Comparison of ENCODE assay signal across 12 cellular contexts in the genomic region with DNA sequence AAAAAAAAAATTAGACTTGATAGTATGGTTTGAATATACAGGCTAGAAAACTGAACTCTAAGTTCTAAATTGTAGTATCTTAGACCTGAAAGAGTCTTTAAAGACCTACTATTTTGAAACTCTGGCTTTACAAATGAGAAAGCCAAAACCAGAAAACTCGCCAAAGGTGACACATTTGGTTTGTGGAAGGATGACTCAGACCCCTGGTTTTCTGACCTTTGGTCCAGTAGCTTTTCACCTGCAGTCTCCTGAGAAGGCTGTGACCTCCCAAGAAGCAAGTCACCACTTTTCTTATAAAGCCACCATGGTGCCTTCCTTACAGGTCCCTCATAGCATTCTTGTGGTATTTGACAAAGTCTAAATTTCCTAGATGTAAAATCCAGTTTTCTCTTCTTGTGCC.
DNase-seq lines count a peak whose midpoint lies in the region; ATAC-seq and TF ChIP-seq lines count a peak whose summit lies in the region.
"Had no signal": no experiment of that assay in that cellular context is flagged by ENCODE, and none has a peak within 500 bp of the region (broad histone marks: within the 10 kb centered on the region; RNA-seq: fewer than 3 reads in every experiment).

No MANE protein-coding gene starts in this region.

- 79 to 90% methylated on average over 1 of the region's 1 CpG for WGBS in esophagus squamous epithelium, 2 donors

- peaks cover 24% of the 10 kb centered on the region for H3K4me1 Mint-ChIP-seq in activated naive CD8-positive, alpha-beta T cell treated with anti-CD3 and anti-CD28 coated beads, Interleukin-2, amount 50 U/mL, for 24 hours

- H3K4me3 ChIP-seq in GM12865 (ENCODE audit: low read depth, low read length) (no peak overlapping the region), esophagus squamous epithelium (no peak overlapping the region)
- H3K4me3 ChIP-seq: heart right ventricle had no signal

- peaks cover 0 to under 1% (median 0%) of the 10 kb centered on the region in 3 donors for H3K9me3 ChIP-seq in esophagus squamous epithelium

- TF ChIP-seq POLR2A in esophagus squamous epithelium (IDR thresholded peaks at IDR 0.05) = no peak

- H3K27me3 ChIP-seq in esophagus squamous epithelium = no peaks in the 10 kb centered on the region

- intact Hi-C loops in esophagus squamous epithelium (cut with DNase I) = no loop called here

- H3K4me3 Mint-ChIP-seq in activated naive CD8-positive, alpha-beta T cell treated with anti-CD3 and anti-CD28 coated beads, Interleukin-2, amount 50 U/mL, for 24 hours = no peak overlapping the region

- peak; percentile 64 for ATAC-seq in GM18907 (IDR thresholded peaks at IDR 0.05; ENCODE audit: unreplicated experiment)
- ATAC-seq in HG03196 (IDR thresholded peaks at IDR 0.05; ENCODE audit: unreplicated experiment) = peak; percentile 73
- ATAC-seq in activated naive CD8-positive, alpha-beta T cell treated with anti-CD3 and anti-CD28 coated beads, Interleukin-2, amount 50 U/mL, for 24 hours = peak; percentile 82
- no peak for ATAC-seq in GM19324 (IDR thresholded peaks at IDR 0.05; ENCODE audit: low FRiP score, unreplicated experiment)
- ATAC-seq in SK-N-SH treated with all-trans-retinoic acid at 6 μM for 48 hours = no peak
- ATAC-seq: heart right ventricle, left lobe of liver had no signal

- no peaks in the 10 kb centered on the region for H3K27me3 Mint-ChIP-seq in activated naive CD8-positive, alpha-beta T cell treated with anti-CD3 and anti-CD28 coated beads, Interleukin-2, amount 50 U/mL, for 24 hours

- DNase-seq in GM12865 (ENCODE audit: low read depth) (peak; percentile 47), esophagus squamous epithelium (lab: John Stamatoyannopoulos, UW) (no peak)
- DNase-seq in activated naive CD8-positive, alpha-beta T cell treated with anti-CD3 and anti-CD28 coated beads, Interleukin-2, amount 50 U/mL, for 24 hours = peak; percentile 12
- DNase-seq: CD4-positive, CD25-positive, alpha-beta regulatory T cell; heart right ventricle; NCI-H146; NCI-H524 had no signal

- peaks cover 0 to 14% (median 0%) of the 10 kb centered on the region in 3 donors for H3K4me1 ChIP-seq in esophagus squamous epithelium

- H3K27ac ChIP-seq in esophagus squamous epithelium = no peak overlapping the region
- H3K27ac ChIP-seq: heart right ventricle had no signal

- peaks cover 9% of the 10 kb centered on the region for H3K9me3 Mint-ChIP-seq in activated naive CD8-positive, alpha-beta T cell treated with anti-CD3 and anti-CD28 coated beads, Interleukin-2, amount 50 U/mL, for 24 hours

- TF ChIP-seq CTCF in GM12865 (IDR thresholded peaks at IDR 0.05; ENCODE audit: insufficient read depth, low read depth, low read length, missing control alignments) (no peak), esophagus squamous epithelium (IDR thresholded peaks at IDR 0.05) (no peak)

- H3K36me3 ChIP-seq in esophagus squamous epithelium = no peaks in the 10 kb centered on the region
- H3K36me3 ChIP-seq: heart right ventricle had no signal

- H3K36me3 Mint-ChIP-seq in activated naive CD8-positive, alpha-beta T cell treated with anti-CD3 and anti-CD28 coated beads, Interleukin-2, amount 50 U/mL, for 24 hours (ENCODE audit: low read depth) = peaks cover 3% of the 10 kb centered on the region

- no peak overlapping the region for H3K27ac Mint-ChIP-seq in activated naive CD8-positive, alpha-beta T cell treated with anti-CD3 and anti-CD28 coated beads, Interleukin-2, amount 50 U/mL, for 24 hours

TF ChIP-seq in SK-N-SH treated with all-trans-retinoic acid at 6 μM for 48 hours, 23 proteins besides CTCF, POLR2A, EP300 and RAD21:
- TF ChIP-seq, protein P1, sequence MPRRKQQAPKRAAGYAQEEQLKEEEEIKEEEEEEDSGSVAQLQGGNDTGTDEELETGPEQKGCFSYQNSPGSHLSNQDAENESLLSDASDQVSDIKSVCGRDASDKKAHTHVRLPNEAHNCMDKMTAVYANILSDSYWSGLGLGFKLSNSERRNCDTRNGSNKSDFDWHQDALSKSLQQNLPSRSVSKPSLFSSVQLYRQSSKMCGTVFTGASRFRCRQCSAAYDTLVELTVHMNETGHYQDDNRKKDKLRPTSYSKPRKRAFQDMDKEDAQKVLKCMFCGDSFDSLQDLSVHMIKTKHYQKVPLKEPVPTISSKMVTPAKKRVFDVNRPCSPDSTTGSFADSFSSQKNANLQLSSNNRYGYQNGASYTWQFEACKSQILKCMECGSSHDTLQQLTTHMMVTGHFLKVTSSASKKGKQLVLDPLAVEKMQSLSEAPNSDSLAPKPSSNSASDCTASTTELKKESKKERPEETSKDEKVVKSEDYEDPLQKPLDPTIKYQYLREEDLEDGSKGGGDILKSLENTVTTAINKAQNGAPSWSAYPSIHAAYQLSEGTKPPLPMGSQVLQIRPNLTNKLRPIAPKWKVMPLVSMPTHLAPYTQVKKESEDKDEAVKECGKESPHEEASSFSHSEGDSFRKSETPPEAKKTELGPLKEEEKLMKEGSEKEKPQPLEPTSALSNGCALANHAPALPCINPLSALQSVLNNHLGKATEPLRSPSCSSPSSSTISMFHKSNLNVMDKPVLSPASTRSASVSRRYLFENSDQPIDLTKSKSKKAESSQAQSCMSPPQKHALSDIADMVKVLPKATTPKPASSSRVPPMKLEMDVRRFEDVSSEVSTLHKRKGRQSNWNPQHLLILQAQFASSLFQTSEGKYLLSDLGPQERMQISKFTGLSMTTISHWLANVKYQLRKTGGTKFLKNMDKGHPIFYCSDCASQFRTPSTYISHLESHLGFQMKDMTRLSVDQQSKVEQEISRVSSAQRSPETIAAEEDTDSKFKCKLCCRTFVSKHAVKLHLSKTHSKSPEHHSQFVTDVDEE (CRISPR knock-in tag; IDR thresholded peaks at IDR 0.05) = no peak
- TF ChIP-seq BACH2 (CRISPR knock-in tag; IDR thresholded peaks at IDR 0.05; ENCODE audit: borderline replicate concordance) (no peak), ESRRG (CRISPR knock-in tag; IDR thresholded peaks at IDR 0.05) (no peak), ZFP30 (CRISPR knock-in tag; IDR thresholded peaks at IDR 0.05) (no peak), ZNF70 (CRISPR knock-in tag; IDR thresholded peaks at IDR 0.05) (no peak), ZFP3 (CRISPR knock-in tag; IDR thresholded peaks at IDR 0.05) (no peak), RARB (CRISPR knock-in tag; IDR thresholded peaks at IDR 0.05) (no peak), CSDC2 (CRISPR knock-in tag; IDR thresholded peaks at IDR 0.05) (no peak), OSR1 (CRISPR knock-in tag; IDR thresholded peaks at IDR 0.05) (no peak), PPARA (CRISPR knock-in tag; IDR thresholded peaks at IDR 0.05; ENCODE audit: borderline replicate concordance) (no peak)
- TF ChIP-seq, protein P2, sequence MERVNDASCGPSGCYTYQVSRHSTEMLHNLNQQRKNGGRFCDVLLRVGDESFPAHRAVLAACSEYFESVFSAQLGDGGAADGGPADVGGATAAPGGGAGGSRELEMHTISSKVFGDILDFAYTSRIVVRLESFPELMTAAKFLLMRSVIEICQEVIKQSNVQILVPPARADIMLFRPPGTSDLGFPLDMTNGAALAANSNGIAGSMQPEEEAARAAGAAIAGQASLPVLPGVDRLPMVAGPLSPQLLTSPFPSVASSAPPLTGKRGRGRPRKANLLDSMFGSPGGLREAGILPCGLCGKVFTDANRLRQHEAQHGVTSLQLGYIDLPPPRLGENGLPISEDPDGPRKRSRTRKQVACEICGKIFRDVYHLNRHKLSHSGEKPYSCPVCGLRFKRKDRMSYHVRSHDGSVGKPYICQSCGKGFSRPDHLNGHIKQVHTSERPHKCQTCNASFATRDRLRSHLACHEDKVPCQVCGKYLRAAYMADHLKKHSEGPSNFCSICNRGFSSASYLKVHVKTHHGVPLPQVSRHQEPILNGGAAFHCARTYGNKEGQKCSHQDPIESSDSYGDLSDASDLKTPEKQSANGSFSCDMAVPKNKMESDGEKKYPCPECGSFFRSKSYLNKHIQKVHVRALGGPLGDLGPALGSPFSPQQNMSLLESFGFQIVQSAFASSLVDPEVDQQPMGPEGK (CRISPR knock-in tag; IDR thresholded peaks at IDR 0.05; ENCODE audit: borderline replicate concordance) = no peak
- TF ChIP-seq, protein P3, sequence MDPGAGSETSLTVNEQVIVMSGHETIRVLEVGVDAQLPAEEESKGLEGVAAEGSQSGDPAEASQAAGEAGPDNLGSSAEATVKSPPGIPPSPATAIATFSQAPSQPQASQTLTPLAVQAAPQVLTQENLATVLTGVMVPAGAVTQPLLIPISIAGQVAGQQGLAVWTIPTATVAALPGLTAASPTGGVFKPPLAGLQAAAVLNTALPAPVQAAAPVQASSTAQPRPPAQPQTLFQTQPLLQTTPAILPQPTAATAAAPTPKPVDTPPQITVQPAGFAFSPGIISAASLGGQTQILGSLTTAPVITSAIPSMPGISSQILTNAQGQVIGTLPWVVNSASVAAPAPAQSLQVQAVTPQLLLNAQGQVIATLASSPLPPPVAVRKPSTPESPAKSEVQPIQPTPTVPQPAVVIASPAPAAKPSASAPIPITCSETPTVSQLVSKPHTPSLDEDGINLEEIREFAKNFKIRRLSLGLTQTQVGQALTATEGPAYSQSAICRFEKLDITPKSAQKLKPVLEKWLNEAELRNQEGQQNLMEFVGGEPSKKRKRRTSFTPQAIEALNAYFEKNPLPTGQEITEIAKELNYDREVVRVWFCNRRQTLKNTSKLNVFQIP (CRISPR knock-in tag; IDR thresholded peaks at IDR 0.05; ENCODE audit: borderline replicate concordance, low read depth) = no peak

Comparison
In these comparisons a context has a peak if more than half of its experiments do, and no peak if none do; other contexts are left out.
1. ATAC-seq: peak in GM18907 (single experiment), HG03196 (single experiment) and activated naive CD8-positive, alpha-beta T cell treated with anti-CD3 and anti-CD28 coated beads, Interleukin-2, amount 50 U/mL, for 24 hours (single experiment); none in GM19324 (single experiment) and SK-N-SH treated with all-trans-retinoic acid at 6 μM for 48 hours (single experiment).